8 cellular contexts compared by ENCODE assay signal in the genomic region with DNA sequence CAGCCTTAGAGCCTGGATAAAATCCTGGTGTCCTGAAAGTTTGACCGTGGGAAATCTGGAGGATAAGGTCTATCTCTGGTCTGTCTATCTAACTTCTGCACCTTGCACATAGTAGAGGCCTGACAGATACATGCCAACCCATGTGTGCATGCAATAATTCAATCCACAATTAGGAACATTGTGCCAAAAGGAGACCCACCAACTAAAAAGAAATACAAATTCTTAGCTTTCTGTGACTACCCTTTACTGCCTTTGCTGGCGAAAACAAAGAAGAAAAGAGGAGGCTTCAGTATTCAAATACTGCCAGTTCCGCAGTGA. TPM values are rescaled to one million over a fixed set of nuclear protein-coding genes. Genes with fewer than 3 reads are reported as not detected.
DNase-seq lines count a peak whose midpoint lies in the region; ATAC-seq and TF ChIP-seq lines count a peak whose summit lies in the region.

No MANE protein-coding gene starts in this region.

- H3K27me3 ChIP-seq in esophagus squamous epithelium = peaks cover 0 to 41% (median 0%) of the 10 kb centered on the region in 4 donors
- no peaks in the 10 kb centered on the region for H3K27me3 ChIP-seq in psoas muscle (ENCODE audit: insufficient read depth in 3 of 3, low read length in 2 of 3)

- H3K4me1 ChIP-seq in esophagus squamous epithelium (peaks cover 8 to 36% (median 16%) of the 10 kb centered on the region in 3 donors), psoas muscle (peaks cover 21% of the 10 kb centered on the region)

- no peak for TF ChIP-seq CTCF in esophagus squamous epithelium (IDR thresholded peaks at IDR 0.05)
- no peak for TF ChIP-seq CTCF in psoas muscle (IDR thresholded peaks at IDR 0.05)

- TF ChIP-seq POLR2A in esophagus squamous epithelium (IDR thresholded peaks at IDR 0.05) = no peak

- DNase-seq in RPMI7951 (ENCODE audit: low read depth) (peak; percentile 11), esophagus squamous epithelium (lab: John Stamatoyannopoulos, UW) (no peak), psoas muscle (no peak), NCI-H82 treated with DMSO at 0.1 percent for 48 hours (lab: John Stamatoyannopoulos, UW; ENCODE audit: unreplicated experiment) (no peak)
- no peak for DNase-seq in stimulated activated CD4-positive, alpha-beta T cell treated with anti-CD3 and anti-CD28 coated beads, Interleukin-2, amount 100 ng/mL, for 24 hours

- ATAC-seq in psoas muscle (peak in 1 of 4 donors; percentile 21), GM21423 (IDR thresholded peaks at IDR 0.05; ENCODE audit: unreplicated experiment) (no peak), HG03520 (IDR thresholded peaks at IDR 0.05; ENCODE audit: unreplicated experiment) (no peak)

- peak overlapping the region; percentile 98; the same call in 1 of the 2 replicates for H3K4me3 ChIP-seq in GM08714 (ENCODE audit: low read length)
- peak overlapping the region; percentile 66 to 84 (median 78) for H3K4me3 ChIP-seq in esophagus squamous epithelium
- H3K4me3 ChIP-seq in psoas muscle = peak overlapping the region; percentile 98

- H3K36me3 ChIP-seq in esophagus squamous epithelium (peaks cover 0 to 14% (median 0%) of the 10 kb centered on the region in 3 donors), psoas muscle (ENCODE audit: insufficient read depth in 1 of 2, low read depth in 1 of 2) (no peaks in the 10 kb centered on the region)

- no peaks in the 10 kb centered on the region for H3K9me3 ChIP-seq in esophagus squamous epithelium
- no peaks in the 10 kb centered on the region for H3K9me3 ChIP-seq in psoas muscle

- intact Hi-C loops in esophagus squamous epithelium (cut with DNase I) = no loop called here
- intact Hi-C loops in psoas muscle (cut with DNase I) = loop anchor here (2.0 to 10.0 kb wide), 2 partner anchors 284 to 290 kb away; no protein-coding TSS in a partner anchor

- H3K27ac ChIP-seq in esophagus squamous epithelium (peak overlapping the region; percentile 91 to 96 (median 92)), psoas muscle (peak overlapping the region; percentile 93)

- 51 to 53% methylated on average over 3 of the region's 3 CpGs for WGBS in esophagus squamous epithelium, 2 donors
- WGBS in psoas muscle, 3 donors = 56 to 60% (median 56%) methylated on average over 3 of the region's 3 CpGs

RNA-seq across cellular contexts. Expression of a gene that starts 0.4 kb away (rescaled TPM):
- 16.3 and 20.2 TPM in 2 replicates for total RNA-seq in RPMI7951 (2014; rRNA removed; shearing (Covaris generic))
- 10 to 100 TPM; 11.8 to 33.0 (median 24.0) TPM for total RNA-seq in esophagus squamous epithelium
- total RNA-seq in psoas muscle = 10 to 100 TPM; 11.3 to 19.6 (median 15.7) TPM
- 10 to 100 TPM in 1 of 3 donors, 1 to 10 TPM in 2; 7.8 to 17.1 (median 8.8) TPM for polyA plus RNA-seq in psoas muscle

RNA-seq across cellular contexts. Expression of a gene that starts 44.7 kb away (rescaled TPM):
- total RNA-seq in RPMI7951 (2014; rRNA removed; shearing (Covaris generic)) = not detected in 2 replicates
- total RNA-seq in esophagus squamous epithelium (not detected), psoas muscle (not detected)
- under 1 TPM in 1 of 3 donors, not detected in 2; 0.05 TPM for polyA plus RNA-seq in psoas muscle
